Comparison of ENCODE assay signal across 10 cellular contexts in genomic region chr4:185730849-185731608, GRCh38.
A peak's percentile ranks its signal among the peaks of the same experiment; 100 is the strongest.
DNase-seq lines count a peak whose midpoint lies in the region; ATAC-seq and TF ChIP-seq lines count a peak whose summit lies in the region.
"Had no signal": no experiment of that assay in that cellular context is flagged by ENCODE, and none has a peak within 500 bp of the region (broad histone marks: within the 10 kb centered on the region; RNA-seq: fewer than 3 reads in every experiment).

No MANE protein-coding gene starts in this region.

- H3K36me3 ChIP-seq in spleen (no peaks in the 10 kb centered on the region), BE2C (peaks cover 6% of the 10 kb centered on the region; the same call in 1 of the 2 replicates)

- no peaks in the 10 kb centered on the region for H3K27me3 ChIP-seq in spleen (replicated peaks in 1 of 7)
- H3K27me3 ChIP-seq in BE2C = no peaks in the 10 kb centered on the region

- no peaks in the 10 kb centered on the region for H3K9me3 ChIP-seq in spleen
- H3K9me3 ChIP-seq in BE2C = no peaks in the 10 kb centered on the region

- no peak for DNase-seq in spleen
- DNase-seq in BE2C = no peak
- DNase-seq in NCI-H510A (lab: John Stamatoyannopoulos, UW) = no peak
- DNase-seq in T-helper 1 cell = no peak
- no peak for DNase-seq in HuH-7 (ENCODE audit: low spot score)
- DNase-seq: activated T-cell treated with anti-CD3 and anti-CD28 coated beads, Interleukin-2, amount 50 U/mL, for 48 hours; occipital lobe had no signal

- intact Hi-C loops in spleen (cut with DNase I; ENCODE audit: low total_unique reads) = no loop called here

- WGBS in spleen, 5 donors = 62 to 86% (median 74%) methylated on average over 3 of the region's 3 CpGs

- ATAC-seq in GM19372 (IDR thresholded peaks at IDR 0.05; ENCODE audit: low read depth, unreplicated experiment) (peak; percentile 56), HG03095 (IDR thresholded peaks at IDR 0.05; ENCODE audit: unreplicated experiment) (peak; percentile 61)

- H3K27ac ChIP-seq in cingulate gyrus (ENCODE audit: low read depth, low read length) = peak overlapping the region; percentile 42
- H3K27ac ChIP-seq in spleen = peak overlapping the region in 6 of 8 donors; percentile 28 to 62 (median 42)

- TF ChIP-seq CTCF in spleen (IDR thresholded peaks at IDR 0.05 in 8 of 11, conservative IDR thresholded peaks at IDR 0.05 in 3 of 11) (no peak), BE2C (IDR thresholded peaks at IDR 0.05; ENCODE audit: low read depth, low read length) (no peak)

- H3K4me1 ChIP-seq in spleen = peaks cover 0 to 47% (median 16%) of the 10 kb centered on the region in 6 donors
- H3K4me1 ChIP-seq in BE2C = peaks cover 24% of the 10 kb centered on the region

- H3K4me3 ChIP-seq in spleen = no peak overlapping the region
- H3K4me3 ChIP-seq in BE2C (ENCODE audit: low read depth, low read length) = no peak overlapping the region

- no peak for TF ChIP-seq POLR2A in spleen (IDR thresholded peaks at IDR 0.05)
